Comparison of ENCODE assay signal across 1 cellular context in genomic region chr22:36481393-36482168, GRCh38.
TF ChIP-seq lines count a peak whose summit lies in the region.

TXN2 (minus strand) TSS chr22:36481640; CDS start chr22:36480837, 803 bp downstream.

TF ChIP-seq in HepG2, 621 proteins besides CTCF, POLR2A, EP300 and RAD21 (continued from another document and continues in another):
- TF ChIP-seq ZBTB34 (CRISPR knock-in tag; IDR thresholded peaks at IDR 0.05) (peak; percentile 39; the same call in 1 of the 2 replicates), FOXK1 (CRISPR knock-in tag; IDR thresholded peaks at IDR 0.05; ENCODE audit: borderline replicate concordance, low read depth) (peak; percentile 67; the same call in 1 of the 2 replicates), ZNF501 (CRISPR knock-in tag; IDR thresholded peaks at IDR 0.05) (peak; percentile 62; the same call in 1 of the 2 replicates), FOXP4 (CRISPR knock-in tag; IDR thresholded peaks at IDR 0.05) (0 out of 2 replicates have a peak, but pooled peaks have one; percentile 44), ZC3H13 (CRISPR knock-in tag; IDR thresholded peaks at IDR 0.05) (peak; percentile 2; the same call in 1 of the 2 replicates), NR2F6 (IDR thresholded peaks at IDR 0.05) (no peak), NR2F6 (CRISPR knock-in tag; IDR thresholded peaks at IDR 0.05) (no peak), ZSCAN25 (CRISPR knock-in tag; IDR thresholded peaks at IDR 0.05) (peak; percentile 79), SALL2 (CRISPR knock-in tag; IDR thresholded peaks at IDR 0.05) (peak; percentile 70), CSRNP1 (CRISPR knock-in tag; IDR thresholded peaks at IDR 0.05) (peak; percentile 71), ZNF850 (CRISPR knock-in tag; conservative IDR thresholded peaks at IDR 0.05) (no peak), ZBTB40 (IDR thresholded peaks at IDR 0.05) (peak; percentile 73), ZBTB40 (CRISPR knock-in tag; IDR thresholded peaks at IDR 0.05) (no peak), RNF2 (conservative IDR thresholded peaks at IDR 0.05; ENCODE audit: low read depth) (no peak), ZFP1 (CRISPR knock-in tag; IDR thresholded peaks at IDR 0.05) (0 out of 2 replicates have a peak, but pooled peaks have one; percentile 16), ZNF230 (CRISPR knock-in tag; IDR thresholded peaks at IDR 0.05) (peak; percentile 24; the same call in 1 of the 2 replicates), YY1 (IDR thresholded peaks at IDR 0.05; ENCODE audit: insufficient read depth, insufficient replicate concordance, low read depth, low read length) (peak; percentile 20), ZNF770 (CRISPR knock-in tag; IDR thresholded peaks at IDR 0.05) (no peak), ELF4 (CRISPR knock-in tag; IDR thresholded peaks at IDR 0.05; ENCODE audit: borderline replicate concordance) (peak; percentile 46; the same call in 1 of the 2 replicates), YEATS4 (CRISPR knock-in tag; IDR thresholded peaks at IDR 0.05; ENCODE audit: borderline replicate concordance) (peak; percentile 82), MYC (CRISPR knock-in tag; IDR thresholded peaks at IDR 0.05; ENCODE audit: borderline replicate concordance) (peak; percentile 76), ZNF317 (CRISPR knock-in tag; IDR thresholded peaks at IDR 0.05) (peak; percentile 77; the same call in 1 of the 2 replicates), SP1 (IDR thresholded peaks at IDR 0.05) (no peak), SP1 (CRISPR knock-in tag; IDR thresholded peaks at IDR 0.05) (peak; percentile 2; the same call in 1 of the 2 replicates), THAP9 (CRISPR knock-in tag; IDR thresholded peaks at IDR 0.05; ENCODE audit: borderline replicate concordance) (peak; percentile 82; the same call in 1 of the 2 replicates), GATAD1 (CRISPR knock-in tag; IDR thresholded peaks at IDR 0.05) (peak; percentile 95), DBP (CRISPR knock-in tag; IDR thresholded peaks at IDR 0.05; ENCODE audit: not compliant biosample characterization) (no peak), ISL2 (CRISPR knock-in tag; IDR thresholded peaks at IDR 0.05) (peak; percentile 44; the same call in 1 of the 2 replicates), JUNB (CRISPR knock-in tag; IDR thresholded peaks at IDR 0.05; ENCODE audit: borderline replicate concordance) (no peak), FUBP1 (CRISPR knock-in tag; IDR thresholded peaks at IDR 0.05; ENCODE audit: borderline replicate concordance) (0 out of 2 replicates have a peak, but pooled peaks have one; percentile 57), THAP7 (CRISPR knock-in tag; IDR thresholded peaks at IDR 0.05) (peak; percentile 29; the same call in 1 of the 2 replicates)
